1 cellular context compared by ENCODE assay signal in the genomic region with DNA sequence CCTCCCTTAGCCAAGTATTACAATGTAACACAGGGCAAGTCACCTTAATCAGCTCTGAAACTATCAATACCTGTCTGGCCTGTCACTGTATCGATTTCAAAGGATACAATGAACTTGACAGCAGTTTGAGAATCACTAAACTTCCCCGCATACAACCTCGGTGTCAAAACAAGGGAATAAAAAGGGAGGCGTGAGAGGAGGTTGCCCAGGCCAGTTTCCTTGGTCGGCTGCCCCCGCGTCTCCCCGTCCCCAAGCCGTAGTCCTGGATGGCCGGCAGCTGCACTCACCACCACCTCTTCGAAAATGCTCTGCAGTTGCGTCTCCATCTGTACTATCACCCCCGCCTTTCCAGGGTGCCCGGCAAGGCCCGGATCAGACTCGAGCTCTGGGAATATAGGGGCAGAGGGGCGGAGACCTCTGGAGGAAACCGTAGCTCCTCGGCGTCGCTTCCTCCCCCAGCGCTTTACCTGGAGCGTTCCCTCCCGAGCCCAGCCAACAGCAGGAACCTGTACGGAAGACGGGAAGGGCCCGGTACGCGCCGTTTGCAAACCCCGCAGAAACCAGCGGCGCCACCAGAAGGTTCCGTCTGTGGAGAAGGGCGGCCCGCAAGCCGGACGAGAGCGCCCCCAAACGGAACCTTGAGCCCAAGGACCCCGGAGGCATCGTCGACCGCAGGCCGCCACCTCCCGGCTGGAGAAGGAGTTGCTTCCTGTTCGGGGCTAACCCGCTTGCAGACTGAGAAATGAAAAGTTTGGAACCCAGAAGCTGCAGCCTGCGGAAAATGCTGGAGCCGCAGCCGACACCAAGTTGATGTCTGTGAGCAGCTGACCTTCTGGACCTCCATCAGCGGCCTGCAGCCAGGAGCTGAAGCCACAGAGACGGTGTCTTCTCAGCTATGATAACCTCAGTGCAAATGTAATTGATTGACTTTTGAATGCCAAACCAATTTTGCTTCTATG.
A peak's percentile ranks its signal among the peaks of the same experiment; 100 is the strongest.
TF ChIP-seq lines count a peak whose summit lies in the region.

A gene with protein sequence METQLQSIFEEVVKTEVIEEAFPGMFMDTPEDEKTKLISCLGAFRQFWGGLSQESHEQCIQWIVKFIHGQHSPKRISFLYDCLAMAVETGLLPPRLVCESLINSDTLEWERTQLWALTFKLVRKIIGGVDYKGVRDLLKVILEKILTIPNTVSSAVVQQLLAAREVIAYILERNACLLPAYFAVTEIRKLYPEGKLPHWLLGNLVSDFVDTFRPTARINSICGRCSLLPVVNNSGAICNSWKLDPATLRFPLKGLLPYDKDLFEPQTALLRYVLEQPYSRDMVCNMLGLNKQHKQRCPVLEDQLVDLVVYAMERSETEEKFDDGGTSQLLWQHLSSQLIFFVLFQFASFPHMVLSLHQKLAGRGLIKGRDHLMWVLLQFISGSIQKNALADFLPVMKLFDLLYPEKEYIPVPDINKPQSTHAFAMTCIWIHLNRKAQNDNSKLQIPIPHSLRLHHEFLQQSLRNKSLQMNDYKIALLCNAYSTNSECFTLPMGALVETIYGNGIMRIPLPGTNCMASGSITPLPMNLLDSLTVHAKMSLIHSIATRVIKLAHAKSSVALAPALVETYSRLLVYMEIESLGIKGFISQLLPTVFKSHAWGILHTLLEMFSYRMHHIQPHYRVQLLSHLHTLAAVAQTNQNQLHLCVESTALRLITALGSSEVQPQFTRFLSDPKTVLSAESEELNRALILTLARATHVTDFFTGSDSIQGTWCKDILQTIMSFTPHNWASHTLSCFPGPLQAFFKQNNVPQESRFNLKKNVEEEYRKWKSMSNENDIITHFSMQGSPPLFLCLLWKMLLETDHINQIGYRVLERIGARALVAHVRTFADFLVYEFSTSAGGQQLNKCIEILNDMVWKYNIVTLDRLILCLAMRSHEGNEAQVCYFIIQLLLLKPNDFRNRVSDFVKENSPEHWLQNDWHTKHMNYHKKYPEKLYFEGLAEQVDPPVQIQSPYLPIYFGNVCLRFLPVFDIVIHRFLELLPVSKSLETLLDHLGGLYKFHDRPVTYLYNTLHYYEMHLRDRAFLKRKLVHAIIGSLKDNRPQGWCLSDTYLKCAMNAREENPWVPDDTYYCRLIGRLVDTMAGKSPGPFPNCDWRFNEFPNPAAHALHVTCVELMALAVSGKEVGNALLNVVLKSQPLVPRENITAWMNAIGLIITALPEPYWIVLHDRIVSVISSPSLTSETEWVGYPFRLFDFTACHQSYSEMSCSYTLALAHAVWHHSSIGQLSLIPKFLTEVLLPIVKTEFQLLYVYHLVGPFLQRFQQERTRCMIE (N-terminal part only) (minus strand): TSS at position 519 of the 959 bp plus-strand sequence. CDS start 193 bp downstream, at position 326.

TF ChIP-seq in HepG2, 621 proteins besides CTCF, POLR2A, EP300 and RAD21 (continued from another document and continues in another):
- TF ChIP-seq, protein P1, sequence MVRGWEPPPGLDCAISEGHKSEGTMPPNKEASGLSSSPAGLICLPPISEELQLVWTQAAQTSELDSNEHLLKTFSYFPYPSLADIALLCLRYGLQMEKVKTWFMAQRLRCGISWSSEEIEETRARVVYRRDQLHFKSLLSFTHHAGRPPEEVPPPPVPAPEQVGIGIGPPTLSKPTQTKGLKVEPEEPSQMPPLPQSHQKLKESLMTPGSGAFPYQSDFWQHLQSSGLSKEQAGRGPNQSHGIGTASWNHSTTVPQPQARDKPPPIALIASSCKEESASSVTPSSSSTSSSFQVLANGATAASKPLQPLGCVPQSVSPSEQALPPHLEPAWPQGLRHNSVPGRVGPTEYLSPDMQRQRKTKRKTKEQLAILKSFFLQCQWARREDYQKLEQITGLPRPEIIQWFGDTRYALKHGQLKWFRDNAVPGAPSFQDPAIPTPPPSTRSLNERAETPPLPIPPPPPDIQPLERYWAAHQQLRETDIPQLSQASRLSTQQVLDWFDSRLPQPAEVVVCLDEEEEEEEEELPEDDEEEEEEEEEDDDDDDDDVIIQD (CRISPR knock-in tag; IDR thresholded peaks at IDR 0.05; ENCODE audit: low read depth), result peak; percentile 99
- TF ChIP-seq SUZ12 (IDR thresholded peaks at IDR 0.05; ENCODE audit: low read depth, low read length) (0 out of 2 replicates have a peak, but pooled peaks have one; percentile 14), CCAR2 (optimal IDR thresholded peaks at IDR 0.05; ENCODE audit: low read depth, low read length) (peak; percentile 99), BHLHE40 (IDR thresholded peaks at IDR 0.05; ENCODE audit: low read length) (peak; percentile 58; the same call in 1 of the 2 replicates), TAF15 (IDR thresholded peaks at IDR 0.05; ENCODE audit: low read depth, low read length, poor library complexity, severe bottlenecking) (peak; percentile 99), ZNF251 (CRISPR knock-in tag; IDR thresholded peaks at IDR 0.05) (peak; percentile 88; the same call in 1 of the 2 replicates), ZNF350 (CRISPR knock-in tag; IDR thresholded peaks at IDR 0.05; ENCODE audit: borderline replicate concordance, low read depth) (peak; percentile 100), EZH2 (conservative IDR thresholded peaks at IDR 0.05; ENCODE audit: low read depth, low read length) (no peak), ZNF263 (CRISPR knock-in tag; IDR thresholded peaks at IDR 0.05) (peak; percentile 74), GATAD1 (CRISPR knock-in tag; IDR thresholded peaks at IDR 0.05) (peak; percentile 99), ASH2L (IDR thresholded peaks at IDR 0.05; ENCODE audit: insufficient read length, low read depth, low read length) (peak; percentile 100), ZFP36L1 (CRISPR knock-in tag; IDR thresholded peaks at IDR 0.05) (peak; percentile 94; the same call in 1 of the 2 replicates), PLRG1 (conservative IDR thresholded peaks at IDR 0.05) (no peak), ZNF737 (CRISPR knock-in tag; IDR thresholded peaks at IDR 0.05; ENCODE audit: borderline replicate concordance) (no peak; the same call in 1 of the 2 replicates), ZNF556 (CRISPR knock-in tag; IDR thresholded peaks at IDR 0.05; ENCODE audit: borderline replicate concordance) (peak; percentile 100), GABPB1 (CRISPR knock-in tag; IDR thresholded peaks at IDR 0.05) (peak; percentile 100), CHD4 (IDR thresholded peaks at IDR 0.05; ENCODE audit: borderline replicate concordance, low read length) (peak; percentile 40; the same call in 1 of the 2 replicates), SP5 (CRISPR knock-in tag; IDR thresholded peaks at IDR 0.05; ENCODE audit: borderline replicate concordance, low read depth) (peak; percentile 87), ISL2 (CRISPR knock-in tag; IDR thresholded peaks at IDR 0.05) (peak; percentile 98), ZMYM3 (CRISPR knock-in tag; IDR thresholded peaks at IDR 0.05) (peak; percentile 97), NFE2 (CRISPR knock-in tag; IDR thresholded peaks at IDR 0.05) (no peak), ZFP36 (IDR thresholded peaks at IDR 0.05; ENCODE audit: borderline replicate concordance, low read depth, low read length, partially characterized antibody) (peak; percentile 47), MEIS2 (CRISPR knock-in tag; IDR thresholded peaks at IDR 0.05) (peak; percentile 97), ZNF782 (CRISPR knock-in tag; IDR thresholded peaks at IDR 0.05; ENCODE audit: borderline replicate concordance) (peak; percentile 99), ZFP90 (CRISPR knock-in tag; IDR thresholded peaks at IDR 0.05; ENCODE audit: borderline replicate concordance) (peak; percentile 98), ETV5 (CRISPR knock-in tag; IDR thresholded peaks at IDR 0.05; ENCODE audit: borderline replicate concordance) (peak; percentile 94)
- TF ChIP-seq, protein P2, sequence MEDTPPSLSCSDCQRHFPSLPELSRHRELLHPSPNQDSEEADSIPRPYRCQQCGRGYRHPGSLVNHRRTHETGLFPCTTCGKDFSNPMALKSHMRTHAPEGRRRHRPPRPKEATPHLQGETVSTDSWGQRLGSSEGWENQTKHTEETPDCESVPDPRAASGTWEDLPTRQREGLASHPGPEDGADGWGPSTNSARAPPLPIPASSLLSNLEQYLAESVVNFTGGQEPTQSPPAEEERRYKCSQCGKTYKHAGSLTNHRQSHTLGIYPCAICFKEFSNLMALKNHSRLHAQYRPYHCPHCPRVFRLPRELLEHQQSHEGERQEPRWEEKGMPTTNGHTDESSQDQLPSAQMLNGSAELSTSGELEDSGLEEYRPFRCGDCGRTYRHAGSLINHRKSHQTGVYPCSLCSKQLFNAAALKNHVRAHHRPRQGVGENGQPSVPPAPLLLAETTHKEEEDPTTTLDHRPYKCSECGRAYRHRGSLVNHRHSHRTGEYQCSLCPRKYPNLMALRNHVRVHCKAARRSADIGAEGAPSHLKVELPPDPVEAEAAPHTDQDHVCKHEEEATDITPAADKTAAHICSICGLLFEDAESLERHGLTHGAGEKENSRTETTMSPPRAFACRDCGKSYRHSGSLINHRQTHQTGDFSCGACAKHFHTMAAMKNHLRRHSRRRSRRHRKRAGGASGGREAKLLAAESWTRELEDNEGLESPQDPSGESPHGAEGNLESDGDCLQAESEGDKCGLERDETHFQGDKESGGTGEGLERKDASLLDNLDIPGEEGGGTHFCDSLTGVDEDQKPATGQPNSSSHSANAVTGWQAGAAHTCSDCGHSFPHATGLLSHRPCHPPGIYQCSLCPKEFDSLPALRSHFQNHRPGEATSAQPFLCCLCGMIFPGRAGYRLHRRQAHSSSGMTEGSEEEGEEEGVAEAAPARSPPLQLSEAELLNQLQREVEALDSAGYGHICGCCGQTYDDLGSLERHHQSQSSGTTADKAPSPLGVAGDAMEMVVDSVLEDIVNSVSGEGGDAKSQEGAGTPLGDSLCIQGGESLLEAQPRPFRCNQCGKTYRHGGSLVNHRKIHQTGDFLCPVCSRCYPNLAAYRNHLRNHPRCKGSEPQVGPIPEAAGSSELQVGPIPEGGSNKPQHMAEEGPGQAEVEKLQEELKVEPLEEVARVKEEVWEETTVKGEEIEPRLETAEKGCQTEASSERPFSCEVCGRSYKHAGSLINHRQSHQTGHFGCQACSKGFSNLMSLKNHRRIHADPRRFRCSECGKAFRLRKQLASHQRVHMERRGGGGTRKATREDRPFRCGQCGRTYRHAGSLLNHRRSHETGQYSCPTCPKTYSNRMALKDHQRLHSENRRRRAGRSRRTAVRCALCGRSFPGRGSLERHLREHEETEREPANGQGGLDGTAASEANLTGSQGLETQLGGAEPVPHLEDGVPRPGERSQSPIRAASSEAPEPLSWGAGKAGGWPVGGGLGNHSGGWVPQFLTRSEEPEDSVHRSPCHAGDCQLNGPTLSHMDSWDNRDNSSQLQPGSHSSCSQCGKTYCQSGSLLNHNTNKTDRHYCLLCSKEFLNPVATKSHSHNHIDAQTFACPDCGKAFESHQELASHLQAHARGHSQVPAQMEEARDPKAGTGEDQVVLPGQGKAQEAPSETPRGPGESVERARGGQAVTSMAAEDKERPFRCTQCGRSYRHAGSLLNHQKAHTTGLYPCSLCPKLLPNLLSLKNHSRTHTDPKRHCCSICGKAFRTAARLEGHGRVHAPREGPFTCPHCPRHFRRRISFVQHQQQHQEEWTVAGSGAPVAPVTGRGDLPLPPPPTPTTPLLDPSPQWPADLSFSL (CRISPR knock-in tag; IDR thresholded peaks at IDR 0.05), result peak; percentile 78
- TF ChIP-seq, protein P3, sequence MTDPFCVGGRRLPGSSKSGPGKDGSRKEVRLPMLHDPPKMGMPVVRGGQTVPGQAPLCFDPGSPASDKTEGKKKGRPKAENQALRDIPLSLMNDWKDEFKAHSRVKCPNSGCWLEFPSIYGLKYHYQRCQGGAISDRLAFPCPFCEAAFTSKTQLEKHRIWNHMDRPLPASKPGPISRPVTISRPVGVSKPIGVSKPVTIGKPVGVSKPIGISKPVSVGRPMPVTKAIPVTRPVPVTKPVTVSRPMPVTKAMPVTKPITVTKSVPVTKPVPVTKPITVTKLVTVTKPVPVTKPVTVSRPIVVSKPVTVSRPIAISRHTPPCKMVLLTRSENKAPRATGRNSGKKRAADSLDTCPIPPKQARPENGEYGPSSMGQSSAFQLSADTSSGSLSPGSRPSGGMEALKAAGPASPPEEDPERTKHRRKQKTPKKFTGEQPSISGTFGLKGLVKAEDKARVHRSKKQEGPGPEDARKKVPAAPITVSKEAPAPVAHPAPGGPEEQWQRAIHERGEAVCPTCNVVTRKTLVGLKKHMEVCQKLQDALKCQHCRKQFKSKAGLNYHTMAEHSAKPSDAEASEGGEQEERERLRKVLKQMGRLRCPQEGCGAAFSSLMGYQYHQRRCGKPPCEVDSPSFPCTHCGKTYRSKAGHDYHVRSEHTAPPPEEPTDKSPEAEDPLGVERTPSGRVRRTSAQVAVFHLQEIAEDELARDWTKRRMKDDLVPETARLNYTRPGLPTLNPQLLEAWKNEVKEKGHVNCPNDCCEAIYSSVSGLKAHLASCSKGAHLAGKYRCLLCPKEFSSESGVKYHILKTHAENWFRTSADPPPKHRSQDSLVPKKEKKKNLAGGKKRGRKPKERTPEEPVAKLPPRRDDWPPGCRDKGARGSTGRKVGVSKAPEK (CRISPR knock-in tag; IDR thresholded peaks at IDR 0.05; ENCODE audit: borderline replicate concordance), result peak; percentile 96; the same call in 1 of the 2 replicates
- TF ChIP-seq, protein P4, sequence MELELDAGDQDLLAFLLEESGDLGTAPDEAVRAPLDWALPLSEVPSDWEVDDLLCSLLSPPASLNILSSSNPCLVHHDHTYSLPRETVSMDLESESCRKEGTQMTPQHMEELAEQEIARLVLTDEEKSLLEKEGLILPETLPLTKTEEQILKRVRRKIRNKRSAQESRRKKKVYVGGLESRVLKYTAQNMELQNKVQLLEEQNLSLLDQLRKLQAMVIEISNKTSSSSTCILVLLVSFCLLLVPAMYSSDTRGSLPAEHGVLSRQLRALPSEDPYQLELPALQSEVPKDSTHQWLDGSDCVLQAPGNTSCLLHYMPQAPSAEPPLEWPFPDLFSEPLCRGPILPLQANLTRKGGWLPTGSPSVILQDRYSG (CRISPR knock-in tag; IDR thresholded peaks at IDR 0.05), result peak; percentile 58
- TF ChIP-seq, protein P5, sequence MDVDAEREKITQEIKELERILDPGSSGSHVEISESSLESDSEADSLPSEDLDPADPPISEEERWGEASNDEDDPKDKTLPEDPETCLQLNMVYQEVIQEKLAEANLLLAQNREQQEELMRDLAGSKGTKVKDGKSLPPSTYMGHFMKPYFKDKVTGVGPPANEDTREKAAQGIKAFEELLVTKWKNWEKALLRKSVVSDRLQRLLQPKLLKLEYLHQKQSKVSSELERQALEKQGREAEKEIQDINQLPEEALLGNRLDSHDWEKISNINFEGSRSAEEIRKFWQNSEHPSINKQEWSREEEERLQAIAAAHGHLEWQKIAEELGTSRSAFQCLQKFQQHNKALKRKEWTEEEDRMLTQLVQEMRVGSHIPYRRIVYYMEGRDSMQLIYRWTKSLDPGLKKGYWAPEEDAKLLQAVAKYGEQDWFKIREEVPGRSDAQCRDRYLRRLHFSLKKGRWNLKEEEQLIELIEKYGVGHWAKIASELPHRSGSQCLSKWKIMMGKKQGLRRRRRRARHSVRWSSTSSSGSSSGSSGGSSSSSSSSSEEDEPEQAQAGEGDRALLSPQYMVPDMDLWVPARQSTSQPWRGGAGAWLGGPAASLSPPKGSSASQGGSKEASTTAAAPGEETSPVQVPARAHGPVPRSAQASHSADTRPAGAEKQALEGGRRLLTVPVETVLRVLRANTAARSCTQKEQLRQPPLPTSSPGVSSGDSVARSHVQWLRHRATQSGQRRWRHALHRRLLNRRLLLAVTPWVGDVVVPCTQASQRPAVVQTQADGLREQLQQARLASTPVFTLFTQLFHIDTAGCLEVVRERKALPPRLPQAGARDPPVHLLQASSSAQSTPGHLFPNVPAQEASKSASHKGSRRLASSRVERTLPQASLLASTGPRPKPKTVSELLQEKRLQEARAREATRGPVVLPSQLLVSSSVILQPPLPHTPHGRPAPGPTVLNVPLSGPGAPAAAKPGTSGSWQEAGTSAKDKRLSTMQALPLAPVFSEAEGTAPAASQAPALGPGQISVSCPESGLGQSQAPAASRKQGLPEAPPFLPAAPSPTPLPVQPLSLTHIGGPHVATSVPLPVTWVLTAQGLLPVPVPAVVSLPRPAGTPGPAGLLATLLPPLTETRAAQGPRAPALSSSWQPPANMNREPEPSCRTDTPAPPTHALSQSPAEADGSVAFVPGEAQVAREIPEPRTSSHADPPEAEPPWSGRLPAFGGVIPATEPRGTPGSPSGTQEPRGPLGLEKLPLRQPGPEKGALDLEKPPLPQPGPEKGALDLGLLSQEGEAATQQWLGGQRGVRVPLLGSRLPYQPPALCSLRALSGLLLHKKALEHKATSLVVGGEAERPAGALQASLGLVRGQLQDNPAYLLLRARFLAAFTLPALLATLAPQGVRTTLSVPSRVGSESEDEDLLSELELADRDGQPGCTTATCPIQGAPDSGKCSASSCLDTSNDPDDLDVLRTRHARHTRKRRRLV (CRISPR knock-in tag; IDR thresholded peaks at IDR 0.05), result peak; percentile 98
